8 cellular contexts compared by ENCODE assay signal in genomic region chr2:42102606-42103450, GRCh38. TPM values are rescaled to one million over a fixed set of nuclear protein-coding genes. Genes with fewer than 3 reads are reported as not detected.
DNase-seq lines count a peak whose midpoint lies in the region; ATAC-seq lines count a peak whose summit lies in the region.

No MANE protein-coding gene starts in this region.

- H3K9ac ChIP-seq in trophoblast cell (ENCODE audit: low read length) = no peak overlapping the region

- H4K12ac ChIP-seq in trophoblast cell (ENCODE audit: low read depth, low read length) = peak overlapping the region; percentile 40

- H3K4ac ChIP-seq in trophoblast cell (ENCODE audit: low read depth, low read length) = peak overlapping the region; percentile 77

- peak overlapping the region; percentile 89 for H2AFZ ChIP-seq in trophoblast cell (ENCODE audit: insufficient read depth, low read length, poor library complexity)

- H3K18ac ChIP-seq in trophoblast cell (ENCODE audit: low read length) = peak overlapping the region; percentile 93

- POLR2A ChIA-PET in activated CD4-positive, alpha-beta memory T cell treated with anti-CD3 and anti-CD28 coated beads for 36 hours (lab: Charles Lee) = interaction anchor here (1.5 kb wide), 1 partner anchor 26 kb away, joined by 6 read pairs; no protein-coding TSS in a partner anchor

- no CpG with 5 or more reads among the region's 25 CpGs for WGBS in trophoblast cell (ENCODE audit: extremely low coverage, insufficient coverage, insufficient read length)

- ATAC-seq in HG02759 (IDR thresholded peaks at IDR 0.05; ENCODE audit: unreplicated experiment) (peak; percentile 10), Right ventricle myocardium inferior (peak; percentile 50)

- no peaks in the 10 kb centered on the region for H3K27me3 Mint-ChIP-seq in activated CD4-positive, alpha-beta memory T cell treated with anti-CD3 and anti-CD28 coated beads for 36 hours

- in situ Hi-C loops in KBM-7 (cut with MboI; ENCODE audit: low pct_unique_long_range_greater_than_20kb, low sequenced_read_pairs) = no loop called here

- H2BK5ac ChIP-seq in trophoblast cell (ENCODE audit: low read depth, low read length, poor library complexity) = peak overlapping the region; percentile 98

- CTCF ChIA-PET in activated CD4-positive, alpha-beta memory T cell treated with anti-CD3 and anti-CD28 coated beads for 36 hours (lab: Charles Lee) = interaction anchor here (1.4 kb wide), 1 partner anchor 94 kb away, joined by 3 read pairs; no protein-coding TSS in a partner anchor

- peak overlapping the region; percentile 87 for H3K27ac Mint-ChIP-seq in activated CD4-positive, alpha-beta memory T cell treated with anti-CD3 and anti-CD28 coated beads for 36 hours

- no peak overlapping the region for H3K23ac ChIP-seq in trophoblast cell (ENCODE audit: low read length)

- intact Hi-C loops in activated CD4-positive, alpha-beta memory T cell treated with anti-CD3 and anti-CD28 coated beads for 36 hours (cut with micrococcal nuclease) = loop anchor here (1.0 to 10.0 kb wide), 4 partner anchors 66 to 392 kb away; partner anchors contain the start of genes COX7A2L, EML4 and KCNG3
- intact Hi-C loops in Right ventricle myocardium inferior (cut with DNase I) = loop anchor here (2.0 to 5.0 kb wide), 2 partner anchors 34 to 66 kb away; partner anchors contain the start of gene EML4

- peaks cover 10% of the 10 kb centered on the region for H3K36me3 Mint-ChIP-seq in activated CD4-positive, alpha-beta memory T cell treated with anti-CD3 and anti-CD28 coated beads for 36 hours

- peaks cover 13% of the 10 kb centered on the region for H3K9me3 Mint-ChIP-seq in activated CD4-positive, alpha-beta memory T cell treated with anti-CD3 and anti-CD28 coated beads for 36 hours

- H3K79me2 ChIP-seq in trophoblast cell (ENCODE audit: control insufficient read depth, insufficient read depth, low read length, poor library complexity) = peaks cover 8% of the 10 kb centered on the region

- peak overlapping the region; percentile 99 for H3K27ac ChIP-seq in trophoblast cell (ENCODE audit: low read depth, low read length)

- H3K79me1 ChIP-seq in trophoblast cell (ENCODE audit: low read length) = peaks cover 45% of the 10 kb centered on the region

- H3K4me3 ChIP-seq in trophoblast cell (ENCODE audit: low read depth, low read length) (no peak overlapping the region), MG63 (no peak overlapping the region)

- H2AK5ac ChIP-seq in trophoblast cell (ENCODE audit: low read length) = peak overlapping the region; percentile 83

- peak overlapping the region; percentile 76 for H3K4me3 Mint-ChIP-seq in activated CD4-positive, alpha-beta memory T cell treated with anti-CD3 and anti-CD28 coated beads for 36 hours

- H3K9me3 ChIP-seq in trophoblast cell (ENCODE audit: insufficient read depth, low read depth, low read length) = no peaks in the 10 kb centered on the region
- peaks cover 3% of the 10 kb centered on the region; the same call in 1 of the 2 replicates for H3K9me3 ChIP-seq in MG63

- peak overlapping the region; percentile 99 for H2BK120ac ChIP-seq in trophoblast cell (ENCODE audit: insufficient read depth, low read length, poor library complexity)

- H3K36me3 ChIP-seq in trophoblast cell (ENCODE audit: control insufficient read depth in 1 of 2, insufficient read depth in 2 of 2, low read length in 2 of 2) (no peaks in the 10 kb centered on the region), MG63 (no peaks in the 10 kb centered on the region)

- peak overlapping the region; percentile 99 for H4K91ac ChIP-seq in trophoblast cell (ENCODE audit: low read depth, low read length)

- H3K27me3 ChIP-seq in trophoblast cell (ENCODE audit: insufficient read depth, low read length) (no peaks in the 10 kb centered on the region), MG63 (no peaks in the 10 kb centered on the region)

- peaks cover 42% of the 10 kb centered on the region for H3K4me1 Mint-ChIP-seq in activated CD4-positive, alpha-beta memory T cell treated with anti-CD3 and anti-CD28 coated beads for 36 hours (ENCODE audit: low read depth)

- DNase-seq in DMS53 (lab: John Stamatoyannopoulos, UW) = peak; percentile 89
- DNase-seq in activated CD4-positive, alpha-beta memory T cell treated with anti-CD3 and anti-CD28 coated beads for 36 hours = peak; percentile 67
- DNase-seq in Right ventricle myocardium inferior (ENCODE audit: missing footprints) = peak; percentile 70
- peak; percentile 72 to 75 for DNase-seq in trophoblast cell
- no peak for DNase-seq in epidermal melanocyte (ENCODE audit: insufficient read length, low spot score)
- no peak for DNase-seq in MG63
- DNase-seq in KBM-7 = no peak

- H3K14ac ChIP-seq in trophoblast cell (ENCODE audit: low read length) = peak overlapping the region; percentile 97

- peak overlapping the region; percentile 74 for H3K4me2 ChIP-seq in trophoblast cell (ENCODE audit: low read length)

- H4K8ac ChIP-seq in trophoblast cell (ENCODE audit: low read depth, low read length) = peak overlapping the region; percentile 98

- H2BK12ac ChIP-seq in trophoblast cell (ENCODE audit: low read length) = peak overlapping the region; percentile 68

- H3K4me1 ChIP-seq in trophoblast cell (ENCODE audit: control insufficient read depth in 1 of 2, insufficient read depth in 2 of 2, low read length in 2 of 2) = peaks cover 30 to 38% of the 10 kb centered on the region in 2 experiments

RNA-seq across cellular contexts. Expression of gene PKDCC, which starts 55.0 kb away (rescaled TPM):
- not detected for total RNA-seq in activated CD4-positive, alpha-beta memory T cell treated with anti-CD3 and anti-CD28 coated beads for 36 hours
- total RNA-seq in Right ventricle myocardium inferior = 114 TPM
- 35.3 and 39.5 TPM in 2 replicates for polyA plus RNA-seq in trophoblast cell (2013)
- total RNA-seq in MG63 (2014; rRNA removed; shearing (Covaris generic); ENCODE audit: low replicate concordance) = 24.0 and 36.0 TPM in 2 replicates

Comparison
In these comparisons a context has a peak if more than half of its experiments do, and no peak if none do; other contexts are left out.
1. DNase-seq: peak in DMS53 (single experiment), activated CD4-positive, alpha-beta memory T cell treated with anti-CD3 and anti-CD28 coated beads for 36 hours (single experiment), Right ventricle myocardium inferior (single experiment) and trophoblast cell (2 of 2); none in epidermal melanocyte (single experiment), MG63 (single experiment) and KBM-7 (single experiment).
2. RNA of gene PKDCC, which starts 55.0 kb away (total RNA-seq): 114 TPM in Right ventricle myocardium inferior (single experiment) and 24.0 to 36.0 TPM in MG63; not detected in activated CD4-positive, alpha-beta memory T cell treated with anti-CD3 and anti-CD28 coated beads for 36 hours; every median in the first group is over 10 times any median in the second.